In genomic region chr22:35312198-35313059, GRCh38 we compare ENCODE assay signal across 1 cellular context.
TF ChIP-seq lines count a peak whose summit lies in the region.

No MANE protein-coding gene starts in this region.

TF ChIP-seq in HepG2, 621 proteins besides CTCF, POLR2A, EP300 and RAD21 (continued from another document and continues in another):
- peak; percentile 48; the same call in 1 of the 2 replicates for TF ChIP-seq ZGPAT (CRISPR knock-in tag; IDR thresholded peaks at IDR 0.05)
- no peak for TF ChIP-seq NFRKB (IDR thresholded peaks at IDR 0.05)
- TF ChIP-seq SOX5 (CRISPR knock-in tag; IDR thresholded peaks at IDR 0.05; ENCODE audit: borderline replicate concordance): peak; percentile 62; the same call in 1 of the 2 replicates
- no peak for TF ChIP-seq NBN (conservative IDR thresholded peaks at IDR 0.05)
- no peak for TF ChIP-seq ZNF34 (CRISPR knock-in tag; IDR thresholded peaks at IDR 0.05; ENCODE audit: borderline replicate concordance)
- no peak for TF ChIP-seq SMAD1 (CRISPR knock-in tag; IDR thresholded peaks at IDR 0.05; ENCODE audit: borderline replicate concordance, low read depth)
- TF ChIP-seq KLF11 (CRISPR knock-in tag; IDR thresholded peaks at IDR 0.05): no peak; the same call in 1 of the 2 replicates
- TF ChIP-seq PHF20 (CRISPR knock-in tag; IDR thresholded peaks at IDR 0.05): 0 out of 2 replicates have a peak, but pooled peaks have one; percentile 27
- peak; percentile 33; the same call in 1 of the 2 replicates for TF ChIP-seq CREM (IDR thresholded peaks at IDR 0.05)
- TF ChIP-seq CREM (CRISPR knock-in tag; IDR thresholded peaks at IDR 0.05): no peak
- peak; percentile 85; the same call in 1 of the 2 replicates for TF ChIP-seq ZC3H13 (CRISPR knock-in tag; IDR thresholded peaks at IDR 0.05)
- no peak for TF ChIP-seq ZNF850 (CRISPR knock-in tag; conservative IDR thresholded peaks at IDR 0.05)
- TF ChIP-seq ZSCAN22 (CRISPR knock-in tag; IDR thresholded peaks at IDR 0.05): 0 out of 2 replicates have a peak, but pooled peaks have one; percentile 19
- TF ChIP-seq HMG20A (CRISPR knock-in tag; IDR thresholded peaks at IDR 0.05; ENCODE audit: borderline replicate concordance): peak; percentile 68; the same call in 1 of the 2 replicates
- TF ChIP-seq, protein P1, sequence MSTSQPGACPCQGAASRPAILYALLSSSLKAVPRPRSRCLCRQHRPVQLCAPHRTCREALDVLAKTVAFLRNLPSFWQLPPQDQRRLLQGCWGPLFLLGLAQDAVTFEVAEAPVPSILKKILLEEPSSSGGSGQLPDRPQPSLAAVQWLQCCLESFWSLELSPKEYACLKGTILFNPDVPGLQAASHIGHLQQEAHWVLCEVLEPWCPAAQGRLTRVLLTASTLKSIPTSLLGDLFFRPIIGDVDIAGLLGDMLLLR (CRISPR knock-in tag; IDR thresholded peaks at IDR 0.05): peak; percentile 62; the same call in 1 of the 2 replicates
- no peak for TF ChIP-seq ZNF256 (CRISPR knock-in tag; conservative IDR thresholded peaks at IDR 0.05)
- TF ChIP-seq FOXP1 (IDR thresholded peaks at IDR 0.05): no peak
- TF ChIP-seq FOXP1 (CRISPR knock-in tag; IDR thresholded peaks at IDR 0.05): peak; percentile 45; the same call in 1 of the 2 replicates
- TF ChIP-seq EHMT2 (IDR thresholded peaks at IDR 0.05; ENCODE audit: borderline replicate concordance, low read depth, low read length): no peak
- TF ChIP-seq ZNF432 (CRISPR knock-in tag; IDR thresholded peaks at IDR 0.05; ENCODE audit: borderline replicate concordance): no peak
- TF ChIP-seq AGO2 (optimal IDR thresholded peaks at IDR 0.05; ENCODE audit: low read depth, low read length): no peak
- TF ChIP-seq, protein P2, sequence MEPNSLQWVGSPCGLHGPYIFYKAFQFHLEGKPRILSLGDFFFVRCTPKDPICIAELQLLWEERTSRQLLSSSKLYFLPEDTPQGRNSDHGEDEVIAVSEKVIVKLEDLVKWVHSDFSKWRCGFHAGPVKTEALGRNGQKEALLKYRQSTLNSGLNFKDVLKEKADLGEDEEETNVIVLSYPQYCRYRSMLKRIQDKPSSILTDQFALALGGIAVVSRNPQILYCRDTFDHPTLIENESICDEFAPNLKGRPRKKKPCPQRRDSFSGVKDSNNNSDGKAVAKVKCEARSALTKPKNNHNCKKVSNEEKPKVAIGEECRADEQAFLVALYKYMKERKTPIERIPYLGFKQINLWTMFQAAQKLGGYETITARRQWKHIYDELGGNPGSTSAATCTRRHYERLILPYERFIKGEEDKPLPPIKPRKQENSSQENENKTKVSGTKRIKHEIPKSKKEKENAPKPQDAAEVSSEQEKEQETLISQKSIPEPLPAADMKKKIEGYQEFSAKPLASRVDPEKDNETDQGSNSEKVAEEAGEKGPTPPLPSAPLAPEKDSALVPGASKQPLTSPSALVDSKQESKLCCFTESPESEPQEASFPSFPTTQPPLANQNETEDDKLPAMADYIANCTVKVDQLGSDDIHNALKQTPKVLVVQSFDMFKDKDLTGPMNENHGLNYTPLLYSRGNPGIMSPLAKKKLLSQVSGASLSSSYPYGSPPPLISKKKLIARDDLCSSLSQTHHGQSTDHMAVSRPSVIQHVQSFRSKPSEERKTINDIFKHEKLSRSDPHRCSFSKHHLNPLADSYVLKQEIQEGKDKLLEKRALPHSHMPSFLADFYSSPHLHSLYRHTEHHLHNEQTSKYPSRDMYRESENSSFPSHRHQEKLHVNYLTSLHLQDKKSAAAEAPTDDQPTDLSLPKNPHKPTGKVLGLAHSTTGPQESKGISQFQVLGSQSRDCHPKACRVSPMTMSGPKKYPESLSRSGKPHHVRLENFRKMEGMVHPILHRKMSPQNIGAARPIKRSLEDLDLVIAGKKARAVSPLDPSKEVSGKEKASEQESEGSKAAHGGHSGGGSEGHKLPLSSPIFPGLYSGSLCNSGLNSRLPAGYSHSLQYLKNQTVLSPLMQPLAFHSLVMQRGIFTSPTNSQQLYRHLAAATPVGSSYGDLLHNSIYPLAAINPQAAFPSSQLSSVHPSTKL (CRISPR knock-in tag; IDR thresholded peaks at IDR 0.05): peak; percentile 72
- TF ChIP-seq ZNF724P (CRISPR knock-in tag; IDR thresholded peaks at IDR 0.05; ENCODE audit: borderline replicate concordance): no peak
- TF ChIP-seq ZBTB8A (CRISPR knock-in tag; IDR thresholded peaks at IDR 0.05; ENCODE audit: borderline replicate concordance, low read depth): no peak
- TF ChIP-seq TCF12 (IDR thresholded peaks at IDR 0.05): no peak
- no peak for TF ChIP-seq TCF12 (CRISPR knock-in tag; IDR thresholded peaks at IDR 0.05)
- TF ChIP-seq GATAD1 (CRISPR knock-in tag; IDR thresholded peaks at IDR 0.05): peak; percentile 47; the same call in 1 of the 2 replicates
- TF ChIP-seq, protein P3, sequence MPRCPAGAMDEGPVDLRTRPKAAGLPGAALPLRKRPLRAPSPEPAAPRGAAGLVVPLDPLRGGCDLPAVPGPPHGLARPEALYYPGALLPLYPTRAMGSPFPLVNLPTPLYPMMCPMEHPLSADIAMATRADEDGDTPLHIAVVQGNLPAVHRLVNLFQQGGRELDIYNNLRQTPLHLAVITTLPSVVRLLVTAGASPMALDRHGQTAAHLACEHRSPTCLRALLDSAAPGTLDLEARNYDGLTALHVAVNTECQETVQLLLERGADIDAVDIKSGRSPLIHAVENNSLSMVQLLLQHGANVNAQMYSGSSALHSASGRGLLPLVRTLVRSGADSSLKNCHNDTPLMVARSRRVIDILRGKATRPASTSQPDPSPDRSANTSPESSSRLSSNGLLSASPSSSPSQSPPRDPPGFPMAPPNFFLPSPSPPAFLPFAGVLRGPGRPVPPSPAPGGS (CRISPR knock-in tag; IDR thresholded peaks at IDR 0.05): no peak
- TF ChIP-seq DPF2 (CRISPR knock-in tag; IDR thresholded peaks at IDR 0.05; ENCODE audit: borderline replicate concordance, low read depth): peak; percentile 44
- peak; percentile 54; the same call in 1 of the 2 replicates for TF ChIP-seq RFXANK (CRISPR knock-in tag; IDR thresholded peaks at IDR 0.05)
- TF ChIP-seq, protein P4, sequence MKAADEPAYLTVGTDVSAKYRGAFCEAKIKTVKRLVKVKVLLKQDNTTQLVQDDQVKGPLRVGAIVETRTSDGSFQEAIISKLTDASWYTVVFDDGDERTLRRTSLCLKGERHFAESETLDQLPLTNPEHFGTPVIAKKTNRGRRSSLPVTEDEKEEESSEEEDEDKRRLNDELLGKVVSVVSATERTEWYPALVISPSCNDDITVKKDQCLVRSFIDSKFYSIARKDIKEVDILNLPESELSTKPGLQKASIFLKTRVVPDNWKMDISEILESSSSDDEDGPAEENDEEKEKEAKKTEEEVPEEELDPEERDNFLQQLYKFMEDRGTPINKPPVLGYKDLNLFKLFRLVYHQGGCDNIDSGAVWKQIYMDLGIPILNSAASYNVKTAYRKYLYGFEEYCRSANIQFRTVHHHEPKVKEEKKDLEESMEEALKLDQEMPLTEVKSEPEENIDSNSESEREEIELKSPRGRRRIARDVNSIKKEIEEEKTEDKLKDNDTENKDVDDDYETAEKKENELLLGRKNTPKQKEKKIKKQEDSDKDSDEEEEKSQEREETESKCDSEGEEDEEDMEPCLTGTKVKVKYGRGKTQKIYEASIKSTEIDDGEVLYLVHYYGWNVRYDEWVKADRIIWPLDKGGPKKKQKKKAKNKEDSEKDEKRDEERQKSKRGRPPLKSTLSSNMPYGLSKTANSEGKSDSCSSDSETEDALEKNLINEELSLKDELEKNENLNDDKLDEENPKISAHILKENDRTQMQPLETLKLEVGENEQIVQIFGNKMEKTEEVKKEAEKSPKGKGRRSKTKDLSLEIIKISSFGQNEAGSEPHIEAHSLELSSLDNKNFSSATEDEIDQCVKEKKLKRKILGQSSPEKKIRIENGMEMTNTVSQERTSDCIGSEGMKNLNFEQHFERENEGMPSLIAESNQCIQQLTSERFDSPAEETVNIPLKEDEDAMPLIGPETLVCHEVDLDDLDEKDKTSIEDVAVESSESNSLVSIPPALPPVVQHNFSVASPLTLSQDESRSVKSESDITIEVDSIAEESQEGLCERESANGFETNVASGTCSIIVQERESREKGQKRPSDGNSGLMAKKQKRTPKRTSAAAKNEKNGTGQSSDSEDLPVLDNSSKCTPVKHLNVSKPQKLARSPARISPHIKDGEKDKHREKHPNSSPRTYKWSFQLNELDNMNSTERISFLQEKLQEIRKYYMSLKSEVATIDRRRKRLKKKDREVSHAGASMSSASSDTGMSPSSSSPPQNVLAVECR (CRISPR knock-in tag; IDR thresholded peaks at IDR 0.05; ENCODE audit: borderline replicate concordance): peak; percentile 32; the same call in 1 of the 2 replicates
- peak; percentile 37; the same call in 1 of the 2 replicates for TF ChIP-seq CBX5 (CRISPR knock-in tag; IDR thresholded peaks at IDR 0.05; ENCODE audit: borderline replicate concordance)
- no peak for TF ChIP-seq CBFB (CRISPR knock-in tag; IDR thresholded peaks at IDR 0.05)
- 0 out of 2 replicates have a peak, but pooled peaks have one; percentile 32 for TF ChIP-seq ZBTB43 (CRISPR knock-in tag; conservative IDR thresholded peaks at IDR 0.05)
- peak; percentile 59; the same call in 1 of the 2 replicates for TF ChIP-seq FOXP4 (CRISPR knock-in tag; IDR thresholded peaks at IDR 0.05)
- TF ChIP-seq, protein P5, sequence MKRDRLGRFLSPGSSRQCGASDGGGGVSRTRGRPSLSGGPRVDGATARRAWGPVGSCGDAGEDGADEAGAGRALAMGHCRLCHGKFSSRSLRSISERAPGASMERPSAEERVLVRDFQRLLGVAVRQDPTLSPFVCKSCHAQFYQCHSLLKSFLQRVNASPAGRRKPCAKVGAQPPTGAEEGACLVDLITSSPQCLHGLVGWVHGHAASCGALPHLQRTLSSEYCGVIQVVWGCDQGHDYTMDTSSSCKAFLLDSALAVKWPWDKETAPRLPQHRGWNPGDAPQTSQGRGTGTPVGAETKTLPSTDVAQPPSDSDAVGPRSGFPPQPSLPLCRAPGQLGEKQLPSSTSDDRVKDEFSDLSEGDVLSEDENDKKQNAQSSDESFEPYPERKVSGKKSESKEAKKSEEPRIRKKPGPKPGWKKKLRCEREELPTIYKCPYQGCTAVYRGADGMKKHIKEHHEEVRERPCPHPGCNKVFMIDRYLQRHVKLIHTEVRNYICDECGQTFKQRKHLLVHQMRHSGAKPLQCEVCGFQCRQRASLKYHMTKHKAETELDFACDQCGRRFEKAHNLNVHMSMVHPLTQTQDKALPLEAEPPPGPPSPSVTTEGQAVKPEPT (CRISPR knock-in tag; IDR thresholded peaks at IDR 0.05; ENCODE audit: low read depth): 0 out of 2 replicates have a peak, but pooled peaks have one; percentile 24
- TF ChIP-seq KMT2B (CRISPR knock-in tag; IDR thresholded peaks at IDR 0.05): peak; percentile 52; the same call in 1 of the 2 replicates
- TF ChIP-seq, protein P6, sequence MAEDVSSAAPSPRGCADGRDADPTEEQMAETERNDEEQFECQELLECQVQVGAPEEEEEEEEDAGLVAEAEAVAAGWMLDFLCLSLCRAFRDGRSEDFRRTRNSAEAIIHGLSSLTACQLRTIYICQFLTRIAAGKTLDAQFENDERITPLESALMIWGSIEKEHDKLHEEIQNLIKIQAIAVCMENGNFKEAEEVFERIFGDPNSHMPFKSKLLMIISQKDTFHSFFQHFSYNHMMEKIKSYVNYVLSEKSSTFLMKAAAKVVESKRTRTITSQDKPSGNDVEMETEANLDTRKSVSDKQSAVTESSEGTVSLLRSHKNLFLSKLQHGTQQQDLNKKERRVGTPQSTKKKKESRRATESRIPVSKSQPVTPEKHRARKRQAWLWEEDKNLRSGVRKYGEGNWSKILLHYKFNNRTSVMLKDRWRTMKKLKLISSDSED (CRISPR knock-in tag; IDR thresholded peaks at IDR 0.05): no peak
- TF ChIP-seq KDM1A (CRISPR knock-in tag; IDR thresholded peaks at IDR 0.05): 0 out of 2 replicates have a peak, but pooled peaks have one; percentile 29
- 0 out of 2 replicates have a peak, but pooled peaks have one; percentile 80 for TF ChIP-seq SSRP1 (CRISPR knock-in tag; IDR thresholded peaks at IDR 0.05)
- 0 out of 2 replicates have a peak, but pooled peaks have one; percentile 79 for TF ChIP-seq HDAC2 (CRISPR knock-in tag; IDR thresholded peaks at IDR 0.05)
- no peak for TF ChIP-seq EED (CRISPR knock-in tag; IDR thresholded peaks at IDR 0.05)
- TF ChIP-seq KDM3A (CRISPR knock-in tag; IDR thresholded peaks at IDR 0.05; ENCODE audit: low read depth): peak; percentile 32; the same call in 1 of the 2 replicates
- peak; percentile 64; the same call in 1 of the 2 replicates for TF ChIP-seq RXRB (CRISPR knock-in tag; IDR thresholded peaks at IDR 0.05; ENCODE audit: borderline replicate concordance)
- 0 out of 2 replicates have a peak, but pooled peaks have one; percentile 9 for TF ChIP-seq ZNF652 (CRISPR knock-in tag; IDR thresholded peaks at IDR 0.05; ENCODE audit: borderline replicate concordance, low read depth)
- no peak for TF ChIP-seq TOE1 (CRISPR knock-in tag; IDR thresholded peaks at IDR 0.05)
- 0 out of 2 replicates have a peak, but pooled peaks have one; percentile 21 for TF ChIP-seq NFATC3 (CRISPR knock-in tag; IDR thresholded peaks at IDR 0.05)
